20 cellular contexts compared by ENCODE assay signal in genomic region chr6:107621216-107621940, GRCh38.
DNase-seq lines count a peak whose midpoint lies in the region; FAIRE-seq and TF ChIP-seq lines count a peak whose summit lies in the region.
"Had no signal": no experiment of that assay in that cellular context is flagged by ENCODE, and none has a peak within 500 bp of the region (broad histone marks: within the 10 kb centered on the region; RNA-seq: fewer than 3 reads in every experiment).

No MANE protein-coding gene starts in this region.

- no peak for TF ChIP-seq POLR2A in endothelial cell of umbilical vein (IDR thresholded peaks at IDR 0.05; ENCODE audit: low read depth, low read length)

- TF ChIP-seq CTCF in endothelial cell of umbilical vein (IDR thresholded peaks at IDR 0.05; ENCODE audit: extremely low read depth in 1 of 2, insufficient read depth in 1 of 2, low read depth in 1 of 2, low read length in 2 of 2) (no peak), HFFc6 (IDR thresholded peaks at IDR 0.05) (no peak)

- no peaks in the 10 kb centered on the region for H3K27me3 ChIP-seq in endothelial cell of umbilical vein (ENCODE audit: control insufficient read depth in 2 of 2, insufficient read depth in 2 of 2, low read length in 2 of 2)
- H3K27me3 ChIP-seq: brain microvascular endothelial cell, testis had no signal

- dilution Hi-C loops in endothelial cell of umbilical vein (cut with MboI; ENCODE audit: extremely low pct_ligation_motif_present, low sequenced_read_pairs): no loop called here

- no peaks in the 10 kb centered on the region for H3K9me1 ChIP-seq in endothelial cell of umbilical vein (replicated peaks; ENCODE audit: control insufficient read depth, extremely low read depth, insufficient read depth, low read length)

- peaks cover 20% of the 10 kb centered on the region for H3K4me1 ChIP-seq in endothelial cell of umbilical vein (ENCODE audit: control insufficient read depth, extremely low read depth, insufficient read depth, low read length)
- H3K4me1 ChIP-seq: prostate gland, testis had no signal

- H3K4me3 Mint-ChIP-seq in HFFc6: no peak overlapping the region
- H3K4me3 Mint-ChIP-seq: activated naive CD4-positive, alpha-beta T cell treated with anti-CD3 and anti-CD28 coated beads, Interleukin-2, amount 50 U/mL, for 24 hours; dendritic cell treated with granulocyte-macrophage colony-stimulating factor and Interleukin-4, amounts not matched to agents 40 ng/mL and 50 ng/mL, for 4 days; natural killer cell had no signal

- H3K27me3 Mint-ChIP-seq in HFFc6 (ENCODE audit: insufficient read depth): peaks cover 19% of the 10 kb centered on the region
- H3K27me3 Mint-ChIP-seq: activated naive CD4-positive, alpha-beta T cell treated with anti-CD3 and anti-CD28 coated beads, Interleukin-2, amount 50 U/mL, for 24 hours; IgD-negative memory B cell had no signal

- no peak overlapping the region for H2AFZ ChIP-seq in endothelial cell of umbilical vein (ENCODE audit: low read depth, low read length)

- CTCF ChIA-PET in endothelial cell of umbilical vein (lab: Charles Lee): interaction anchor here (0.6 to 1.2 kb wide), 5 partner anchors 8 to 246 kb away, joined by 3 to 5 read pairs (median 3); no protein-coding TSS in a partner anchor

- FAIRE-seq in endothelial cell of umbilical vein (lab: Jason Lieb, UNC): peak; percentile 76

- H4K20me1 ChIP-seq in endothelial cell of umbilical vein (replicated peaks; ENCODE audit: control insufficient read depth, extremely low read depth, insufficient read depth, low read length): no peaks in the 10 kb centered on the region

- H3K27ac ChIP-seq in endothelial cell of umbilical vein (ENCODE audit: insufficient read depth, low read depth, low read length): no peak overlapping the region
- H3K27ac ChIP-seq: brain microvascular endothelial cell, prostate gland, testis had no signal

- H3K4me1 Mint-ChIP-seq in HFFc6 (ENCODE audit: low read depth): peaks cover 7% of the 10 kb centered on the region; the same call in 1 of the 2 replicates

- no peak overlapping the region for H3K4me2 ChIP-seq in endothelial cell of umbilical vein (ENCODE audit: insufficient read depth, low read length)

- POLR2A ChIA-PET in endothelial cell of umbilical vein (lab: Charles Lee): no interaction called here

- no peaks in the 10 kb centered on the region for H3K9me3 ChIP-seq in endothelial cell of umbilical vein (replicated peaks; ENCODE audit: control insufficient read depth, insufficient read depth, low read length)
- H3K9me3 ChIP-seq: prostate gland, testis had no signal

- H3K36me3 ChIP-seq in endothelial cell of umbilical vein (ENCODE audit: control insufficient read depth in 2 of 2, extremely low read depth in 1 of 2, insufficient read depth in 2 of 2, low read length in 2 of 2): no peaks in the 10 kb centered on the region
- H3K36me3 ChIP-seq: brain microvascular endothelial cell, prostate gland had no signal

- DNase-seq in DMS153 treated with DMSO at 0.1 percent for 48 hours (lab: John Stamatoyannopoulos, UW; ENCODE audit: unreplicated experiment) (peak; percentile 65), NCI-H1092 treated with DMSO at 0.1 percent for 48 hours (lab: John Stamatoyannopoulos, UW) (peak; percentile 18), NCI-H345 treated with DMSO at 0.1 percent for 48 hours (lab: John Stamatoyannopoulos, UW; ENCODE audit: unreplicated experiment) (peak; percentile 63), endothelial cell of umbilical vein (ENCODE audit: low read depth, low spot score) (no peak), NOMO-1 (lab: John Stamatoyannopoulos, UW; ENCODE audit: unreplicated experiment in 2 of 2) (no peak), RKO (ENCODE audit: low spot score) (no peak), HFFc6 (no peak), SKM-1 (lab: John Stamatoyannopoulos, UW; ENCODE audit: unreplicated experiment) (no peak)
- DNase-seq: activated CD4-positive, alpha-beta T cell treated with anti-CD3 and anti-CD28 coated beads, Interleukin-2, amount 50 U/mL, for 4 hours; activated T-cell treated with anti-CD3 and anti-CD28 coated beads, Interleukin-2, amount 50 U/mL, for 1 hour; brain microvascular endothelial cell; MV-4-11; natural killer cell; NCI-H524 treated with DMSO at 0.1 percent for 48 hours; RPMI8226; testis had no signal

- no peaks in the 10 kb centered on the region for H3K36me3 Mint-ChIP-seq in HFFc6 (ENCODE audit: low read depth)
- H3K36me3 Mint-ChIP-seq: activated naive CD4-positive, alpha-beta T cell treated with anti-CD3 and anti-CD28 coated beads, Interleukin-2, amount 50 U/mL, for 24 hours; natural killer cell had no signal

- H3K27ac Mint-ChIP-seq in HFFc6: no peak overlapping the region
- H3K27ac Mint-ChIP-seq: dendritic cell treated with granulocyte-macrophage colony-stimulating factor and Interleukin-4, amounts not matched to agents 40 ng/mL and 50 ng/mL, for 4 days; IgD-negative memory B cell; natural killer cell had no signal

- BruUV-seq in endothelial cell of umbilical vein (replicated peaks; lab: Mats Ljungman, UMichigan): no TSS peak

- no peak overlapping the region for H3K4me3 ChIP-seq in endothelial cell of umbilical vein (replicated peaks in 1 of 3; ENCODE audit: insufficient read depth in 1 of 3, low read depth in 1 of 3, low read length in 3 of 3)
- H3K4me3 ChIP-seq: prostate gland, testis had no signal

- no peaks in the 10 kb centered on the region for H3K9me3 Mint-ChIP-seq in HFFc6
- H3K9me3 Mint-ChIP-seq: activated naive CD4-positive, alpha-beta T cell treated with anti-CD3 and anti-CD28 coated beads, Interleukin-2, amount 50 U/mL, for 24 hours; dendritic cell treated with granulocyte-macrophage colony-stimulating factor and Interleukin-4, amounts not matched to agents 40 ng/mL and 50 ng/mL, for 4 days; IgD-negative memory B cell; natural killer cell had no signal

- intact Hi-C loops in endothelial cell of umbilical vein (cut with micrococcal nuclease): no loop called here

- H3K79me2 ChIP-seq in endothelial cell of umbilical vein (ENCODE audit: control insufficient read depth, insufficient read depth, low read length): no peaks in the 10 kb centered on the region

- no peak overlapping the region for H3K9ac ChIP-seq in endothelial cell of umbilical vein (replicated peaks; ENCODE audit: extremely low read depth, insufficient read depth, low read length)

TF ChIP-seq in endothelial cell of umbilical vein, 7 proteins besides CTCF, POLR2A, EP300 and RAD21:
- TF ChIP-seq POLR2AphosphoS5 (IDR thresholded peaks at IDR 0.05; ENCODE audit: insufficient read depth, low read depth, low read length) (no peak), JUN (IDR thresholded peaks at IDR 0.05; ENCODE audit: borderline replicate concordance, insufficient read depth, insufficient read length, low read depth) (no peak), EZH2 (IDR thresholded peaks at IDR 0.05; ENCODE audit: borderline replicate concordance, low read depth, low read length, severe bottlenecking) (no peak), MYC (IDR thresholded peaks at IDR 0.05; ENCODE audit: low read depth, low read length) (no peak), MAX (IDR thresholded peaks at IDR 0.05; ENCODE audit: insufficient read depth, insufficient read length) (no peak), GATA2 (IDR thresholded peaks at IDR 0.05; ENCODE audit: insufficient read depth, insufficient read length, low read depth, low read length) (no peak), FOS (IDR thresholded peaks at IDR 0.05; ENCODE audit: borderline replicate concordance, insufficient read depth, low read length) (no peak)
TF ChIP-seq in endothelial cell of umbilical vein: peak in this region for 0.

Comparison
In these comparisons a context has a peak if more than half of its experiments do, and no peak if none do; other contexts are left out.
1. DNase-seq: peak in DMS153 treated with DMSO at 0.1 percent for 48 hours (single experiment), NCI-H1092 treated with DMSO at 0.1 percent for 48 hours (single experiment) and NCI-H345 treated with DMSO at 0.1 percent for 48 hours (single experiment); none in endothelial cell of umbilical vein (single experiment), NOMO-1 (0 of 2), RKO (single experiment), HFFc6 (single experiment) and SKM-1 (single experiment).